In the genomic region with DNA sequence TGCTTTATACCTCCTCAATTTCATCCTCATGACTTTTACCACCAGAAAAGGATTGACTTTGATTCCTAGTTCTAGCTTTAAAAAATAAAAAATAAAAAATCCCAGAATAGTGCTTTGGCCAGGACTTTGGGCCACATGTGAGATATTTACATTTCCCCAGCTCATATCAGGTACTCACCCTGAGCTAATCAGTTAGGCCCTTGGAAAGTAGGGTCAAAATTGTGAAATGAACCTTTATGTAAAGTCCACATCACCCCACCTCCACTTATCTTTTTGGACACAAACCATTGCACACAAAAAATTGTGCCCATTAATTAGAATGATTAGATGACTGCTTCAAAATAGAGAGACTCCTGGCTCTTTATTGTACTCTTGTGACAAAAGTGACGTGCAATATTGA, we compare ENCODE assay signal across 28 cellular contexts. TPM values are rescaled to one million over a fixed set of nuclear protein-coding genes. Genes with fewer than 3 reads are reported as not detected.
A peak's percentile ranks its signal among the peaks of the same experiment; 100 is the strongest.
DNase-seq lines count a peak whose midpoint lies in the region; ATAC-seq and TF ChIP-seq lines count a peak whose summit lies in the region.
"Had no signal": no experiment of that assay in that cellular context is flagged by ENCODE, and none has a peak within 500 bp of the region (broad histone marks: within the 10 kb centered on the region; RNA-seq: fewer than 3 reads in every experiment).

No MANE protein-coding gene starts in this region.

- H3K27me3 Mint-ChIP-seq in activated T-cell treated with anti-CD3 and anti-CD28 coated beads, Interleukin-2, amount 50 U/mL, for 72 hours (ENCODE audit: low read depth) = no peaks in the 10 kb centered on the region
- H3K27me3 Mint-ChIP-seq: CD4-positive, alpha-beta memory T cell; IgD-negative memory B cell had no signal

- DNase-seq in activated T-cell treated with anti-CD3 and anti-CD28 coated beads, Interleukin-2, amount 50 U/mL, for 72 hours = no peak
- no peak for DNase-seq in activated T-cell treated with anti-CD3 and anti-CD28 coated beads, Interleukin-2, amount 50 U/mL, for 1 hour
- DNase-seq in body of pancreas (no peak), right lobe of liver (no peak), stomach (no peak), NCI-H146 treated with DMSO at 0.1 percent for 48 hours (lab: John Stamatoyannopoulos, UW; ENCODE audit: unreplicated experiment) (no peak)
- DNase-seq: AML-193; CD4-positive, alpha-beta memory T cell; COR-L47; EL; GDM1; GOT3; NCI-H1048; NCI-H1417 treated with DMSO at 0.1 percent for 48 hours; NCI-H187; NCI-H2081 treated with DMSO at 0.1 percent for 48 hours; NCI-H524; NCI-H774; PC-9 had no signal

- intact Hi-C loops in body of pancreas (cut with DNase I) (no loop called here), right lobe of liver (cut with DNase I) (no loop called here), stomach (cut with DNase I; ENCODE audit: low total_unique reads) (no loop called here)

- H3K4me1 ChIP-seq in body of pancreas (peaks cover 5% of the 10 kb centered on the region), right lobe of liver (peaks cover 0 to 3% (median 0%) of the 10 kb centered on the region in 4 donors), stomach (peaks cover 2 to 41% (median 8%) of the 10 kb centered on the region in 4 donors), gastroesophageal sphincter (peaks cover 0 to 10% (median 4%) of the 10 kb centered on the region in 3 donors)
- H3K4me1 ChIP-seq: A549, SJSA1 had no signal

- H3K27ac ChIP-seq in body of pancreas (no peak overlapping the region), right lobe of liver (no peak overlapping the region), stomach (peak overlapping the region in 4 of 5 donors; percentile 36 to 62 (median 60)), gastroesophageal sphincter (no peak overlapping the region)
- H3K27ac ChIP-seq: A549; BLaER1 treated with 17β-estradiol and CSF1 and Interleukin-3, amounts not matched to agents 10 nM and 100 nM; KMS-11; PC-9; SJSA1 had no signal

- TF ChIP-seq CTCF in body of pancreas (IDR thresholded peaks at IDR 0.05) = no peak
- TF ChIP-seq CTCF in right lobe of liver (IDR thresholded peaks at IDR 0.05) = no peak
- TF ChIP-seq CTCF in stomach (IDR thresholded peaks at IDR 0.05) = no peak
- no peak for TF ChIP-seq CTCF in gastroesophageal sphincter (IDR thresholded peaks at IDR 0.05)

- H3K27ac Mint-ChIP-seq in activated T-cell treated with anti-CD3 and anti-CD28 coated beads, Interleukin-2, amount 50 U/mL, for 72 hours = peak overlapping the region; percentile 35
- H3K27ac Mint-ChIP-seq: IgD-negative memory B cell had no signal

- H3K36me3 Mint-ChIP-seq in activated T-cell treated with anti-CD3 and anti-CD28 coated beads, Interleukin-2, amount 50 U/mL, for 72 hours (ENCODE audit: insufficient read depth in 2 of 2) = peaks cover 18 to 35% of the 10 kb centered on the region in 2 donors

- peaks cover 30% of the 10 kb centered on the region for H3K4me1 Mint-ChIP-seq in activated T-cell treated with anti-CD3 and anti-CD28 coated beads, Interleukin-2, amount 50 U/mL, for 72 hours (ENCODE audit: low read depth)

- 26 to 39% methylated on average over 1 of the region's 1 CpG for WGBS in body of pancreas, 2 donors
- WGBS in right lobe of liver (ENCODE audit: insufficient coverage, low coverage, low lambda C conversion rate, missing lambda C conversion rate) = 67% methylated on average over 1 of the region's 1 CpG
- WGBS in stomach, 5 donors = 30 to 74% (median 45%) methylated on average over 1 of the region's 1 CpG
- 91 to 92% methylated on average over 1 of the region's 1 CpG for WGBS in gastroesophageal sphincter (ENCODE audit: low coverage in 1 of 2), 2 donors

- H3K4me3 ChIP-seq in body of pancreas = no peak overlapping the region
- H3K4me3 ChIP-seq in right lobe of liver = no peak overlapping the region
- no peak overlapping the region for H3K4me3 ChIP-seq in stomach
- no peak overlapping the region for H3K4me3 ChIP-seq in gastroesophageal sphincter
- H3K4me3 ChIP-seq: A549; BLaER1 treated with 17β-estradiol and CSF1 and Interleukin-3, amounts not matched to agents 10 nM and 100 nM; GM12878; HAP-1; PC-9; SJSA1 had no signal

- no peak for TF ChIP-seq EP300 in stomach (IDR thresholded peaks at IDR 0.05)
- no peak for TF ChIP-seq EP300 in gastroesophageal sphincter (IDR thresholded peaks at IDR 0.05)

- peaks cover 0 to 5% of the 10 kb centered on the region in 2 donors for H3K9me3 Mint-ChIP-seq in activated T-cell treated with anti-CD3 and anti-CD28 coated beads, Interleukin-2, amount 50 U/mL, for 72 hours

- H3K36me3 ChIP-seq in body of pancreas (replicated peaks in 1 of 2; ENCODE audit: insufficient read depth in 1 of 2, low read depth in 2 of 2) = peaks cover 0 to 2% of the 10 kb centered on the region in 2 donors
- no peaks in the 10 kb centered on the region for H3K36me3 ChIP-seq in right lobe of liver
- H3K36me3 ChIP-seq in stomach = peaks cover 0 to 34% (median 32%) of the 10 kb centered on the region in 4 donors
- H3K36me3 ChIP-seq in gastroesophageal sphincter = peaks cover 3 to 43% of the 10 kb centered on the region in 2 donors

- ATAC-seq in activated T-cell treated with anti-CD3 and anti-CD28 coated beads, Interleukin-2, amount 50 U/mL, for 72 hours (replicated peaks in 1 of 2) = no peak
- ATAC-seq in body of pancreas = peak; percentile 62
- peak; percentile 40 to 83 (median 67) for ATAC-seq in right lobe of liver
- ATAC-seq in gastroesophageal sphincter = no peak
- ATAC-seq: A549, GM12878, Right ventricle myocardium inferior had no signal

- TF ChIP-seq POLR2A in body of pancreas (IDR thresholded peaks at IDR 0.05) (no peak), right lobe of liver (IDR thresholded peaks at IDR 0.05) (no peak), stomach (IDR thresholded peaks at IDR 0.05) (no peak), gastroesophageal sphincter (IDR thresholded peaks at IDR 0.05) (no peak)

- H3K4me3 Mint-ChIP-seq in activated T-cell treated with anti-CD3 and anti-CD28 coated beads, Interleukin-2, amount 50 U/mL, for 72 hours = no peak overlapping the region
- H3K4me3 Mint-ChIP-seq: CD4-positive, alpha-beta memory T cell; IgD-negative memory B cell had no signal

- H3K9me3 ChIP-seq in body of pancreas (no peaks in the 10 kb centered on the region), right lobe of liver (peaks cover 0 to 3% (median 0%) of the 10 kb centered on the region in 4 donors), stomach (no peaks in the 10 kb centered on the region), gastroesophageal sphincter (no peaks in the 10 kb centered on the region)
- H3K9me3 ChIP-seq: A549, HAP-1, SJSA1 had no signal

- no peaks in the 10 kb centered on the region for H3K27me3 ChIP-seq in body of pancreas
- no peaks in the 10 kb centered on the region for H3K27me3 ChIP-seq in right lobe of liver
- H3K27me3 ChIP-seq in stomach = no peaks in the 10 kb centered on the region
- no peaks in the 10 kb centered on the region for H3K27me3 ChIP-seq in gastroesophageal sphincter
- H3K27me3 ChIP-seq: BLaER1 treated with 17β-estradiol and CSF1 and Interleukin-3, amounts not matched to agents 10 nM and 100 nM; SJSA1 had no signal

RNA-seq across cellular contexts. Expression of gene ME2, which starts 17.2 kb away (rescaled TPM):
- 10 to 100 TPM; 72.3 to 75.2 TPM for total RNA-seq in activated T-cell treated with anti-CD3 and anti-CD28 coated beads, Interleukin-2, amount 50 U/mL, for 72 hours
- total RNA-seq in body of pancreas (10 to 100 TPM; 24.1 to 29.3 TPM), right lobe of liver (10 to 100 TPM; 12.3 to 32.4 (median 19.5) TPM), stomach (100 to 1,000 TPM in 1 of 5 donors, 10 to 100 TPM in 4; 32.7 to 100 (median 84.9) TPM), gastroesophageal sphincter (10 to 100 TPM; 44.8 to 59.2 (median 53.1) TPM)
- polyA plus RNA-seq in stomach = 10 to 100 TPM; 16.6 to 40.6 (median 29.8) TPM

Comparison
In these comparisons a context has a peak if more than half of its experiments do, and no peak if none do; other contexts are left out.
1. ATAC-seq: peak in body of pancreas (single experiment) and right lobe of liver (4 of 4); none in activated T-cell treated with anti-CD3 and anti-CD28 coated beads, Interleukin-2, amount 50 U/mL, for 72 hours (0 of 2) and gastroesophageal sphincter (single experiment).
2. H3K27ac ChIP-seq: peak in stomach (4 of 5); none in body of pancreas (0 of 4), right lobe of liver (0 of 3) and gastroesophageal sphincter (0 of 4).